In the genomic region with DNA sequence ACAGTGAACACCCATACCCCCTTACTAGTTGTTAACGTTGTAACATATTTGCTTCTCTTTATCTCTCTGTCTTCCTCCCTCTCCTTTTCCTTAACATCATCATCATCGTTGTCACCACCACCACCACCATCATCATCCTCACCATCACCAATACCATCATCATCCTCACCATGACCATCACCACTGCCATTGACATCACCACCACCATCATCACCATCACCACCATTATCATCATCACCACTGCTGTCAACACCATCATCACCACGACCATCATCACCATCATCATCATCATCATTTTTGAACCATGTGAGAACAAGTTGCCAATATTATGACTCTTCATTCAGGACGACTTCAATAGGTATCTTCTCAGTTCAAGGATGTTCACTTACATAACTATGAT, we compare ENCODE assay signal across 9 cellular contexts. TPM values are rescaled to one million over a fixed set of nuclear protein-coding genes. Genes with fewer than 3 reads are reported as not detected.
"Had no signal": no experiment of that assay in that cellular context is flagged by ENCODE, and none has a peak within 500 bp of the region (broad histone marks: within the 10 kb centered on the region; RNA-seq: fewer than 3 reads in every experiment).

No MANE protein-coding gene starts in this region.

- H3K9me3 ChIP-seq: HAP-1 had no signal

- H2AFZ ChIP-seq: GM23338 had no signal

- H3K4me1 ChIP-seq: HAP-1 had no signal

- H3K4me2 ChIP-seq: GM23338 had no signal

- H3K36me3 ChIP-seq: HAP-1 had no signal

- H3K4me3 ChIP-seq: GM23338, HAP-1, K562 had no signal

- DNase-seq: IMR-90, KG1 had no signal

- ATAC-seq: GM23338, HCT116, K562 had no signal

- FAIRE-seq: H1, H54, K562 had no signal

RNA-seq across cellular contexts. Expression of gene SHISA6, which starts 35.5 kb away (rescaled TPM):
- total RNA-seq: HT-29, IMR-90, K562 had no signal
- polyA plus RNA-seq: GM23338, IMR-90, K562 had no signal
